14 cellular contexts compared by ENCODE assay signal in the genomic region with DNA sequence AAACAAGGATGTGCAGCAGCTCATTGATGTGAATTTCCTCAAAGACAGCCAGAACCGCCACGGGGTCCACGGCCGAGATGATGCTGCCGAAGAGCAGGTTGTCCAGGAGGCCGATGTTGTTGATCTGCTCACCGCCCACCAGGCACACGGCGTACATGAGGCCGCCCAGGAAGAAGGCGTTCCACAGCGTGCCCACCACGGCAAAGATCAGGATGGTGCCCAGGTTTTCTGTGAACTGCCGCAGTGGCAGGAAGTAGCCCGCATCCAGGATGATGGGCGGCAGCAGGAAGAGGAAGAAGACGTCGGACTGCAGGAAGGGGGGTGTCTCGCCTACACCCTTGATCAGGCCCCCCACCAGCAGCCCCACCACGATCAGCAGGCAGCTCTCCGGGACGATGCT. TPM values are rescaled to one million over a fixed set of nuclear protein-coding genes. Genes with fewer than 3 reads are reported as not detected.
A peak's percentile ranks its signal among the peaks of the same experiment; 100 is the strongest.
DNase-seq lines count a peak whose midpoint lies in the region; ATAC-seq and TF ChIP-seq lines count a peak whose summit lies in the region.
"Had no signal": no experiment of that assay in that cellular context is flagged by ENCODE, and none has a peak within 500 bp of the region (broad histone marks: within the 10 kb centered on the region; RNA-seq: fewer than 3 reads in every experiment).

No MANE protein-coding gene starts in this region.

- intact Hi-C loops in CD4-positive, alpha-beta T cell (cut with DNase I, micrococcal nuclease), result loop anchor here in 1 of 2 experiments (2.0 kb wide), 1 partner anchor 39 kb away; no protein-coding TSS in a partner anchor

- DNase-seq in CD4-positive, alpha-beta T cell, result no peak
- DNase-seq in RWPE1 (ENCODE audit: low spot score) (no peak), glutamatergic neuron (no peak), NCI-H526 (lab: John Stamatoyannopoulos, UW) (no peak), NCI-H226 (no peak)
- DNase-seq: activated CD4-positive, CD25-positive, alpha-beta regulatory T cell treated with anti-CD3 and anti-CD28 coated beads, Interleukin-2, amount 50 U/mL, for 72 hours; esophagus squamous epithelium; NCI-H187; Right ventricle myocardium superior; stimulated activated CD4-positive, alpha-beta T cell treated with anti-CD3 and anti-CD28 coated beads, Interleukin-4, amount 100 ng/mL, for 4 hours; stimulated activated CD8-positive, alpha-beta memory T cell treated with anti-CD3 and anti-CD28 coated beads, Interleukin-4, amount 100 ng/mL, for 48 hours; T-helper 9 cell had no signal

- POLR2A ChIA-PET in CD4-positive, alpha-beta T cell (lab: Charles Lee), result interaction anchor here (1.1 to 2.9 kb wide), 4 partner anchors 20 to 41 kb away, joined by 3 to 22 read pairs (median 6); a partner anchor contains a TSS
- POLR2A ChIA-PET in RWPE1 (lab: Yijun Ruan, JAX; ENCODE audit: low non-redundant PET), result no interaction called here

- H3K9me3 Mint-ChIP-seq in CD4-positive, alpha-beta T cell, result no peaks in the 10 kb centered on the region
- H3K9me3 Mint-ChIP-seq in brain (no peaks in the 10 kb centered on the region), nephron (no peaks in the 10 kb centered on the region), glutamatergic neuron (ENCODE audit: unreplicated experiment) (peaks cover 5% of the 10 kb centered on the region)

- CTCF ChIA-PET in CD4-positive, alpha-beta T cell (lab: Charles Lee), result interaction anchor here (2.3 kb wide), 1 partner anchor 69 kb away, joined by 5 read pairs; no protein-coding TSS in a partner anchor
- CTCF ChIA-PET in RWPE1 (lab: Yijun Ruan, JAX), result interaction anchor here (1.1 kb wide), 1 partner anchor 17 kb away, joined by 3 read pairs; no protein-coding TSS in a partner anchor

- peaks cover 67% of the 10 kb centered on the region for H3K4me1 Mint-ChIP-seq in CD4-positive, alpha-beta T cell (ENCODE audit: low read depth)
- H3K4me1 Mint-ChIP-seq in brain (peaks cover 31% of the 10 kb centered on the region), nephron (peaks cover 66% of the 10 kb centered on the region), glutamatergic neuron (ENCODE audit: low read depth, unreplicated experiment) (peaks cover 15% of the 10 kb centered on the region)

- H3K36me3 Mint-ChIP-seq in CD4-positive, alpha-beta T cell (ENCODE audit: low read depth), result peaks cover 9% of the 10 kb centered on the region
- H3K36me3 Mint-ChIP-seq in brain (no peaks in the 10 kb centered on the region), nephron (ENCODE audit: low read depth) (peaks cover 9% of the 10 kb centered on the region), glutamatergic neuron (ENCODE audit: unreplicated experiment) (no peaks in the 10 kb centered on the region)

- no peaks in the 10 kb centered on the region for H3K9me3 ChIP-seq in CD4-positive, alpha-beta T cell (ENCODE audit: control insufficient read depth, low read length)
- H3K9me3 ChIP-seq: esophagus squamous epithelium had no signal

- no peak for TF ChIP-seq CTCF in CD4-positive, alpha-beta T cell (IDR thresholded peaks at IDR 0.05)
- TF ChIP-seq CTCF in RWPE1 (conservative IDR thresholded peaks at IDR 0.05; ENCODE audit: low read depth) (no peak), brain (conservative IDR thresholded peaks at IDR 0.05) (no peak), nephron (IDR thresholded peaks at IDR 0.05; ENCODE audit: unreplicated experiment in 3 of 3) (no peak), glutamatergic neuron (IDR thresholded peaks at IDR 0.05; ENCODE audit: partially characterized antibody, unreplicated experiment) (no peak)

- ATAC-seq in CD4-positive, alpha-beta T cell (ENCODE audit: poor library complexity), result no peak

- no peaks in the 10 kb centered on the region for H3K27me3 Mint-ChIP-seq in CD4-positive, alpha-beta T cell
- H3K27me3 Mint-ChIP-seq in brain (no peaks in the 10 kb centered on the region), nephron (ENCODE audit: low read depth) (no peaks in the 10 kb centered on the region), glutamatergic neuron (ENCODE audit: unreplicated experiment) (no peaks in the 10 kb centered on the region)

- H3K4me3 Mint-ChIP-seq in CD4-positive, alpha-beta T cell, result peak overlapping the region; percentile 26
- H3K4me3 Mint-ChIP-seq in brain (no peak overlapping the region), nephron (no peak overlapping the region), glutamatergic neuron (ENCODE audit: unreplicated experiment) (no peak overlapping the region)

- peak overlapping the region; percentile 90 for H3K27ac Mint-ChIP-seq in CD4-positive, alpha-beta T cell
- H3K27ac Mint-ChIP-seq in brain (peak overlapping the region in 4 of 5 experiments; percentile 61 to 96 (median 78)), nephron (peak overlapping the region in 2 of 3 experiments; percentile 15 to 43), glutamatergic neuron (ENCODE audit: unreplicated experiment) (no peak overlapping the region)

- peak overlapping the region; percentile 26 for H3K27ac ChIP-seq in CD4-positive, alpha-beta T cell (ENCODE audit: low read depth, low read length)
- H3K27ac ChIP-seq in RWPE1, result peak overlapping the region; percentile 93

- no peaks in the 10 kb centered on the region for H3K27me3 ChIP-seq in CD4-positive, alpha-beta T cell (ENCODE audit: control insufficient read depth, insufficient read depth, low read length)
- H3K27me3 ChIP-seq: esophagus squamous epithelium had no signal

RNA-seq across cellular contexts. Expression of a gene that starts 41.1 kb away (rescaled TPM):
- total RNA-seq in CD4-positive, alpha-beta T cell, result 10 to 100 TPM; 14.2 to 19.0 TPM
- 31.8 TPM for polyA plus RNA-seq in brain (ENCODE audit: insufficient read depth, low read depth, low replicate concordance)
- 16.7 TPM for total RNA-seq in glutamatergic neuron (ENCODE audit: unreplicated experiment)
